1 cellular context compared by ENCODE assay signal in the genomic region with DNA sequence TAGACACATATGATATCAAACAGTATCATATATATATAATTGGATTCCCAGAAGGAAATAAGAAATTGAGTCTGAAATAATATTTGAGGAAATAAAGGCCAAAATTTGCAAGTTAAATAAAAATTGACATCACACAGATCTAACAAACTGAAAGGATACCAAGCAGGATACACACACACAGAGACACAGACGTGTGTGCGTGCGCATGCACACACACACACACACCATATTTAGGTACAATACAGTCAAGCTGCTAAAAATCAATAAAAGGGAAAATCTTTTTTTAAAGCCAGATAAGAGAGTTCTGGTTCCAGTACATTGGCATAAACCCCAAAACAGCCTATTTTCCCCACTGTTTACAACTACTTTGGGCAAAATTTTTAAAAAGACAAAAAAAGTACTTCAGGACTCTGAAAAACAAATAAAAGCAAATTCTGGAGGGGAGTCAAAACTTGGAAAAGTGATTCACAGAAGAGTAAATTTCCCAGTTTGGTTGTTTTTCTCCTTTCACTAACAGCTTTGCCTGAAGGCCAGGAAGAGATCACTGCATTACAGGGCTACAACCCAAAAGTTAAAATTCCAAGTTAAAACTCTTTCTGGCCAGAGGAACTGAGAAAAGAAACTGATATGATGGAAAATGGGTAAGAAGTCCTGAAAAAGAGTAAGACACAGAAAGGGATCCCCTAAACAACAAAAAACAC.
TF ChIP-seq lines count a peak whose summit lies in the region.

No MANE protein-coding gene starts in this region.

TF ChIP-seq in H1, 55 proteins besides CTCF, POLR2A, EP300 and RAD21:
- TF ChIP-seq RNF2 (IDR thresholded peaks at IDR 0.05; ENCODE audit: borderline replicate concordance, low read depth, low read length, missing control alignments, poor library complexity, severe bottlenecking) (no peak), ASH2L (IDR thresholded peaks at IDR 0.05; ENCODE audit: low read length) (no peak), POU5F1 (IDR thresholded peaks at IDR 0.05; ENCODE audit: low read depth, low read length) (no peak), TEAD4 (IDR thresholded peaks at IDR 0.05; ENCODE audit: low read depth, low read length) (no peak), CEBPB (IDR thresholded peaks at IDR 0.05; ENCODE audit: low read depth, low read length) (no peak), YY1 (IDR thresholded peaks at IDR 0.05; ENCODE audit: low read depth, low read length) (no peak), HDAC6 (IDR thresholded peaks at IDR 0.05; ENCODE audit: low read depth, low read length) (no peak), NANOG (IDR thresholded peaks at IDR 0.05; ENCODE audit: insufficient read depth, low read depth, low read length, poor library complexity, severe bottlenecking) (no peak), CBX8 (IDR thresholded peaks at IDR 0.05; ENCODE audit: borderline replicate concordance, low read depth, low read length) (no peak), SP4 (IDR thresholded peaks at IDR 0.05; ENCODE audit: low read length) (no peak), TCF12 (IDR thresholded peaks at IDR 0.05; ENCODE audit: low read depth, low read length) (no peak), TAF7 (optimal IDR thresholded peaks at IDR 0.05; ENCODE audit: borderline replicate concordance, low read depth, low read length) (no peak), JUND (IDR thresholded peaks at IDR 0.05; ENCODE audit: low read length) (no peak), KDM5A (IDR thresholded peaks at IDR 0.05; ENCODE audit: low read length) (no peak)
- TF ChIP-seq, protein P1, sequence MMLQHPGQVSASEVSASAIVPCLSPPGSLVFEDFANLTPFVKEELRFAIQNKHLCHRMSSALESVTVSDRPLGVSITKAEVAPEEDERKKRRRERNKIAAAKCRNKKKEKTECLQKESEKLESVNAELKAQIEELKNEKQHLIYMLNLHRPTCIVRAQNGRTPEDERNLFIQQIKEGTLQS (IDR thresholded peaks at IDR 0.05; ENCODE audit: insufficient read depth, low read depth, low read length) = no peak
TF ChIP-seq in H1: peak in this region for 0.
